ENCODE assay signal across 8 cellular contexts in genomic region chr6:155315516-155315871, GRCh38. TPM values are rescaled to one million over a fixed set of nuclear protein-coding genes. Genes with fewer than 3 reads are reported as not detected.
DNase-seq lines count a peak whose midpoint lies in the region; ATAC-seq, FAIRE-seq and TF ChIP-seq lines count a peak whose summit lies in the region.

No MANE protein-coding gene starts in this region.

- H3K4me3 ChIP-seq in A549 (peak overlapping the region; percentile 53), HCT116 (replicated peaks in 1 of 2; ENCODE audit: low read depth in 1 of 2, low read length in 2 of 2) (peak overlapping the region; percentile 89 to 92)

- H3K9me2 ChIP-seq in HCT116 (ENCODE audit: insufficient read depth), result no peaks in the 10 kb centered on the region

- H3K79me2 ChIP-seq in HCT116 (ENCODE audit: insufficient read depth, low read length), result peaks cover 22% of the 10 kb centered on the region

- no peak for TF ChIP-seq EP300 in A549 (IDR thresholded peaks at IDR 0.05)

- POLR2A ChIA-PET in A549 (lab: Yijun Ruan, JAX), result interaction anchor here (0.7 to 1.1 kb wide), 3 partner anchors 16 to 214 kb away, joined by 3 to 5 read pairs (median 3); no protein-coding TSS in a partner anchor
- POLR2A ChIA-PET in HCT116 (lab: Charles Lee), result no interaction called here

- peak overlapping the region; percentile 95 for H3K27ac Mint-ChIP-seq in activated naive CD8-positive, alpha-beta T cell treated with anti-CD3 and anti-CD28 coated beads, Interleukin-2, amount 50 U/mL, for 24 hours

- H3K9me3 ChIP-seq in A549 (no peaks in the 10 kb centered on the region), HCT116 (ENCODE audit: control insufficient read depth in 1 of 2, insufficient read depth in 1 of 2, low read depth in 1 of 2, low read length in 2 of 2) (no peaks in the 10 kb centered on the region)

- no peaks in the 10 kb centered on the region for H3K27me3 ChIP-seq in HCT116 (ENCODE audit: insufficient read depth, low read length)

- peak overlapping the region; percentile 87 for H3K9ac ChIP-seq in HCT116 (ENCODE audit: low read length)

- DNase-seq in A549 (ENCODE audit: low read depth in 1 of 2, low spot score in 1 of 2) (no peak), HCT116 (ENCODE audit: low read depth, low spot score) (no peak), lung microvascular endothelial cell (ENCODE audit: low read depth in 2 of 2) (peak; percentile 26 to 50), amniotic stem cell (lab: John Stamatoyannopoulos, UW) (no peak), NCI-H2196 treated with DMSO at 0.1 percent for 48 hours (lab: John Stamatoyannopoulos, UW; ENCODE audit: unreplicated experiment) (no peak)
- no peak for DNase-seq in activated naive CD8-positive, alpha-beta T cell treated with anti-CD3 and anti-CD28 coated beads, Interleukin-2, amount 50 U/mL, for 24 hours

- TF ChIP-seq CTCF in A549 (IDR thresholded peaks at IDR 0.05), result no peak
- no peak for TF ChIP-seq CTCF in HCT116 (IDR thresholded peaks at IDR 0.05 in 2 of 3, conservative IDR thresholded peaks at IDR 0.05 in 1 of 3; ENCODE audit: borderline replicate concordance in 1 of 3, insufficient read depth in 1 of 3, low read depth in 2 of 3, low read length in 2 of 3)

- H3K36me3 Mint-ChIP-seq in activated naive CD8-positive, alpha-beta T cell treated with anti-CD3 and anti-CD28 coated beads, Interleukin-2, amount 50 U/mL, for 24 hours (ENCODE audit: low read depth), result peaks cover 18% of the 10 kb centered on the region

- H3K36me3 ChIP-seq in HCT116 (ENCODE audit: control insufficient read depth in 1 of 2, insufficient read depth in 2 of 2, low read length in 2 of 2), result peaks cover 0 to 4% of the 10 kb centered on the region in 2 experiments; a peak in 3 of 4 replicates

- peak overlapping the region; percentile 87 to 89 for H3K27ac ChIP-seq in A549
- peak overlapping the region; percentile 77 for H3K27ac ChIP-seq in HCT116 (ENCODE audit: low read depth, low read length)

- no peak for FAIRE-seq in A549 (lab: Jason Lieb, UNC)

- peaks cover 47% of the 10 kb centered on the region for H3K4me1 Mint-ChIP-seq in activated naive CD8-positive, alpha-beta T cell treated with anti-CD3 and anti-CD28 coated beads, Interleukin-2, amount 50 U/mL, for 24 hours

- H3K4me1 ChIP-seq in A549 (peaks cover 17% of the 10 kb centered on the region; the same call in 1 of the 3 replicates), HCT116 (ENCODE audit: control insufficient read depth in 1 of 2, insufficient read depth in 2 of 2, low read length in 2 of 2) (peaks cover 5 to 14% of the 10 kb centered on the region in 2 experiments; a peak in 3 of 4 replicates)

- H4K20me1 ChIP-seq in HCT116 (ENCODE audit: insufficient read depth), result no peaks in the 10 kb centered on the region

- H2AFZ ChIP-seq in HCT116 (ENCODE audit: low read depth, low read length, poor library complexity, severe bottlenecking), result peak overlapping the region; percentile 84

- no peaks in the 10 kb centered on the region for H3K9me3 Mint-ChIP-seq in activated naive CD8-positive, alpha-beta T cell treated with anti-CD3 and anti-CD28 coated beads, Interleukin-2, amount 50 U/mL, for 24 hours

- RAD21 ChIA-PET in HCT116 (lab: Charles Lee; ENCODE audit: low non-redundant PET in 1 of 2, low total read pairs in 2 of 2, uncharacterized antibody in 2 of 2, unreplicated experiment in 2 of 2), result no interaction called here

- TF ChIP-seq RAD21 in A549 (conservative IDR thresholded peaks at IDR 0.05 in 1 of 2, IDR thresholded peaks at IDR 0.05 in 1 of 2), result no peak
- no peak for TF ChIP-seq RAD21 in HCT116 (IDR thresholded peaks at IDR 0.05; ENCODE audit: low read depth)

- intact Hi-C loops in HCT116 (cut with micrococcal nuclease), result loop anchor here (5.0 kb wide), 2 partner anchors 138 to 638 kb away; no protein-coding TSS in a partner anchor

- BruUV-seq in HCT116 (replicated peaks; lab: Mats Ljungman, UMichigan), result no TSS peak

- H3K4me3 Mint-ChIP-seq in activated naive CD8-positive, alpha-beta T cell treated with anti-CD3 and anti-CD28 coated beads, Interleukin-2, amount 50 U/mL, for 24 hours, result peak overlapping the region; percentile 96

- TF ChIP-seq POLR2A in A549 (IDR thresholded peaks at IDR 0.05; ENCODE audit: low read length), result no peak
- TF ChIP-seq POLR2A in HCT116 (IDR thresholded peaks at IDR 0.05; ENCODE audit: borderline replicate concordance, extremely low read depth, insufficient read depth, insufficient read length), result no peak

- CTCF ChIA-PET in A549 (lab: Yijun Ruan, JAX), result interaction anchor here (0.6 to 1.3 kb wide), 3 partner anchors 138 to 384 kb away, joined by 3 to 5 read pairs (median 4); no protein-coding TSS in a partner anchor
- CTCF ChIA-PET in HCT116 (lab: Charles Lee), result interaction anchor here (1.1 to 1.6 kb wide), 4 partner anchors 16 to 1730 kb away, joined by 3 to 5 read pairs (median 4); no protein-coding TSS in a partner anchor

- H3K27me3 Mint-ChIP-seq in activated naive CD8-positive, alpha-beta T cell treated with anti-CD3 and anti-CD28 coated beads, Interleukin-2, amount 50 U/mL, for 24 hours, result peaks cover 1% of the 10 kb centered on the region

- H3K4me2 ChIP-seq in A549 (peak overlapping the region; percentile 94), HCT116 (ENCODE audit: low read length) (peak overlapping the region; percentile 83)

- ATAC-seq in A549 (no peak), HCT116 (no peak), GM21529 (IDR thresholded peaks at IDR 0.05; ENCODE audit: unreplicated experiment) (no peak), GM18502 (IDR thresholded peaks at IDR 0.05; ENCODE audit: poor library complexity, unreplicated experiment) (no peak)
- ATAC-seq in activated naive CD8-positive, alpha-beta T cell treated with anti-CD3 and anti-CD28 coated beads, Interleukin-2, amount 50 U/mL, for 24 hours, result no peak

- WGBS in A549 (ENCODE audit: missing lambda C conversion rate), result 21% methylated on average over 3 of the region's 3 CpGs

TF ChIP-seq in A549, 52 proteins besides CTCF, POLR2A, EP300 and RAD21:
- TF ChIP-seq FOXS1 (CRISPR knock-in tag; IDR thresholded peaks at IDR 0.05), result no peak
- TF ChIP-seq MAFK (IDR thresholded peaks at IDR 0.05; ENCODE audit: partially characterized antibody), result peak; percentile 28

TF ChIP-seq in HCT116, 20 proteins besides CTCF, POLR2A, EP300 and RAD21 (continues in another document):
- TF ChIP-seq ATF3 (IDR thresholded peaks at IDR 0.05), result no peak
- no peak for TF ChIP-seq TCF7L2 (IDR thresholded peaks at IDR 0.05; ENCODE audit: borderline replicate concordance, extremely low read depth, insufficient read depth, insufficient read length)
- no peak for TF ChIP-seq YY1 (IDR thresholded peaks at IDR 0.05; ENCODE audit: extremely low read depth, insufficient replicate concordance, low read depth, low read length)
- no peak for TF ChIP-seq MAX (IDR thresholded peaks at IDR 0.05)
- no peak for TF ChIP-seq CBX3 (IDR thresholded peaks at IDR 0.05; ENCODE audit: low read depth)
- TF ChIP-seq REST (IDR thresholded peaks at IDR 0.05; ENCODE audit: low read depth), result no peak
- TF ChIP-seq SIN3A (IDR thresholded peaks at IDR 0.05; ENCODE audit: low read depth), result no peak
- TF ChIP-seq ZFX (IDR thresholded peaks at IDR 0.05), result no peak
- no peak for TF ChIP-seq ELF1 (IDR thresholded peaks at IDR 0.05; ENCODE audit: borderline replicate concordance, low read depth)

RNA-seq across cellular contexts. Expression of gene TFB1M, which starts 1.2 kb away (rescaled TPM):
- polyA plus RNA-seq in A549 (2011; rRNA removed) (16.8 and 19.5 TPM in 2 replicates), A549 (2017; fragmentation: RNase III; extraction: RNeasy Plus Mini Kit Qiagen cat#74134 plus additional on column Dnase treatment) (9.2 to 9.8 TPM (median 9.8 TPM) in 3 replicates)
- 8.1 and 8.2 TPM in 2 replicates for polyA plus RNA-seq in A549 (2012; cell fraction: cytosol; rRNA removed)
- polyA plus RNA-seq in A549 (2012; cell fraction: nucleus; rRNA removed), result 8.2 and 13.7 TPM in 2 replicates
- polyA minus RNA-seq in A549 (2011; rRNA and poly(A)+ RNA removed), result 12.8 and 18.6 TPM in 2 replicates
- total RNA-seq in HCT116 (2021; ENCODE audit: unreplicated experiment) (43.8 TPM), lung microvascular endothelial cell (9.6 and 11.7 TPM in 2 replicates)
- polyA plus RNA-seq in HCT116 (2012), result 22.3 and 23.1 TPM in 2 replicates

RNA-seq across cellular contexts. Expression of gene CLDN20, which starts 51.7 kb away (rescaled TPM):
- polyA plus RNA-seq in A549 (2011; rRNA removed), result not detected in 2 replicates
- polyA plus RNA-seq in A549 (2012; cell fraction: cytosol; rRNA removed), result not detected in 2 replicates
- polyA plus RNA-seq in A549 (2012; cell fraction: nucleus; rRNA removed), result 0.04 TPM in 1 of 2 replicates, not detected in the other
- polyA plus RNA-seq in A549 (2017; fragmentation: RNase III; extraction: RNeasy Plus Mini Kit Qiagen cat#74134 plus additional on column Dnase treatment), result not detected in 3 replicates
- not detected in 2 replicates for polyA minus RNA-seq in A549 (2011; rRNA and poly(A)+ RNA removed)
- total RNA-seq in HCT116 (2021; ENCODE audit: unreplicated experiment), result not detected
- polyA plus RNA-seq in HCT116 (2012), result 0.39 and 0.55 TPM in 2 replicates
- total RNA-seq in lung microvascular endothelial cell, result not detected in 2 replicates

Comparison
In these comparisons a context has a peak if more than half of its experiments do, and no peak if none do; other contexts are left out.
1. DNase-seq: peak in lung microvascular endothelial cell (2 of 2); none in A549 (0 of 2), HCT116 (single experiment), activated naive CD8-positive, alpha-beta T cell treated with anti-CD3 and anti-CD28 coated beads, Interleukin-2, amount 50 U/mL, for 24 hours (single experiment), amniotic stem cell (single experiment) and NCI-H2196 treated with DMSO at 0.1 percent for 48 hours (single experiment).